Comparison of ENCODE assay signal across 10 cellular contexts in the genomic region with DNA sequence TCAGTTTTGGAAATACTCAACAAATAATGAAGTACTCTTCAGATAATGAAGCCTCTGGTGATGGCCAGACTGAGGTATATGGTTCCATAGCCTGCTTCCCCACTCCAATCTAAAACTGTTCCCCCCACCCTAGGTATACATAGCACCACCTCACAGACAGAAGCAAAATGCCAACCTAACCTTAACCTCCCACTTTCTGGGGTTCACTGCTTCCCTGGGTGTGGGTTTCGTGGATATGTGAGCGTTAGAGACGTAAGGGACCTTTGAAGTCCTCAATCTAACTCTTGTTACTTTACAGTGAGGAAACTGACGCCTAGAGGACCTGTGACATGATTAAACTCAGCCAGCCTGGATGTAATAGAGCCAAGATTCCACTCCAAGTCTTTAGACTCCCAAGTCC. TPM values are rescaled to one million over a fixed set of nuclear protein-coding genes. Genes with fewer than 3 reads are reported as not detected.
DNase-seq lines count a peak whose midpoint lies in the region; ATAC-seq and FAIRE-seq lines count a peak whose summit lies in the region.
"Had no signal": no experiment of that assay in that cellular context is flagged by ENCODE, and none has a peak within 500 bp of the region (broad histone marks: within the 10 kb centered on the region; RNA-seq: fewer than 3 reads in every experiment).

No MANE protein-coding gene starts in this region.

- CTCF ChIA-PET in activated CD4-positive, alpha-beta memory T cell treated with anti-CD3 and anti-CD28 coated beads, Interleukin-2, amount 10 ng/mL, durations not matched to agents 7 days and 5 days (lab: Charles Lee), result interaction anchor here (1.0 to 1.1 kb wide), 2 partner anchors 13 to 140 kb away, joined by 3 to 4 read pairs; no protein-coding TSS in a partner anchor

- H3K9me3 ChIP-seq in iPS-15b (ENCODE audit: control insufficient read depth, insufficient read depth, low read length), result no peaks in the 10 kb centered on the region
- H3K9me3 ChIP-seq: left lung had no signal

- H3K36me3 ChIP-seq in iPS-15b (ENCODE audit: control insufficient read depth, insufficient read depth, low read length), result peaks cover 18% of the 10 kb centered on the region

- no peak for DNase-seq in activated T-cell treated with anti-CD3 and anti-CD28 coated beads, Interleukin-2, amount 50 U/mL, for 4 hours
- DNase-seq in activated T-cell treated with anti-CD3 and anti-CD28 coated beads for 4 hours, result no peak
- no peak for DNase-seq in activated CD4-positive, alpha-beta memory T cell treated with anti-CD3 and anti-CD28 coated beads, Interleukin-2, amount 10 ng/mL, durations not matched to agents 7 days and 5 days
- DNase-seq in stimulated activated naive CD8-positive, alpha-beta T cell treated with anti-CD3 and anti-CD28 coated beads, Interleukin-15, amount 100 ng/mL, for 72 hours, result no peak
- no peak for DNase-seq in urothelium cell line (ENCODE audit: low spot score)
- no peak for DNase-seq in foreskin melanocyte
- DNase-seq: anterior cingulate cortex, left lung had no signal

- no peak overlapping the region for H3K9ac ChIP-seq in iPS-15b (ENCODE audit: low read depth, low read length)

- no peaks in the 10 kb centered on the region for H3K9me3 Mint-ChIP-seq in activated T-cell treated with anti-CD3 and anti-CD28 coated beads, Interleukin-2, amount 50 U/mL, for 4 hours
- no peaks in the 10 kb centered on the region for H3K9me3 Mint-ChIP-seq in activated CD4-positive, alpha-beta memory T cell treated with anti-CD3 and anti-CD28 coated beads, Interleukin-2, amount 10 ng/mL, durations not matched to agents 7 days and 5 days
- no peaks in the 10 kb centered on the region for H3K9me3 Mint-ChIP-seq in stimulated activated naive CD8-positive, alpha-beta T cell treated with anti-CD3 and anti-CD28 coated beads, Interleukin-15, amount 100 ng/mL, for 72 hours

- ATAC-seq in activated T-cell treated with anti-CD3 and anti-CD28 coated beads, Interleukin-2, amount 50 U/mL, for 4 hours, result no peak
- ATAC-seq in stimulated activated naive CD8-positive, alpha-beta T cell treated with anti-CD3 and anti-CD28 coated beads, Interleukin-15, amount 100 ng/mL, for 72 hours, result no peak
- no peak for ATAC-seq in GM19035 (IDR thresholded peaks at IDR 0.05; ENCODE audit: unreplicated experiment)

- no peak for FAIRE-seq in urothelium cell line (lab: Jason Lieb, UNC)

- H3K4me3 Mint-ChIP-seq in activated T-cell treated with anti-CD3 and anti-CD28 coated beads, Interleukin-2, amount 50 U/mL, for 4 hours, result peak overlapping the region; percentile 99
- H3K4me3 Mint-ChIP-seq in activated CD4-positive, alpha-beta memory T cell treated with anti-CD3 and anti-CD28 coated beads, Interleukin-2, amount 10 ng/mL, durations not matched to agents 7 days and 5 days, result peak overlapping the region; percentile 89
- H3K4me3 Mint-ChIP-seq in stimulated activated naive CD8-positive, alpha-beta T cell treated with anti-CD3 and anti-CD28 coated beads, Interleukin-15, amount 100 ng/mL, for 72 hours, result peak overlapping the region; percentile 95 to 96

- H3K27ac Mint-ChIP-seq in activated CD4-positive, alpha-beta memory T cell treated with anti-CD3 and anti-CD28 coated beads, Interleukin-2, amount 10 ng/mL, durations not matched to agents 7 days and 5 days, result peak overlapping the region; percentile 85
- peak overlapping the region; percentile 91 to 97 for H3K27ac Mint-ChIP-seq in stimulated activated naive CD8-positive, alpha-beta T cell treated with anti-CD3 and anti-CD28 coated beads, Interleukin-15, amount 100 ng/mL, for 72 hours

- POLR2A ChIA-PET in activated CD4-positive, alpha-beta memory T cell treated with anti-CD3 and anti-CD28 coated beads, Interleukin-2, amount 10 ng/mL, durations not matched to agents 7 days and 5 days (lab: Charles Lee), result interaction anchor here (0.7 to 1.6 kb wide), 4 partner anchors 12 to 490 kb away, joined by 3 to 6 read pairs (median 3); a partner anchor contains a TSS

- H3K36me3 Mint-ChIP-seq in activated T-cell treated with anti-CD3 and anti-CD28 coated beads, Interleukin-2, amount 50 U/mL, for 4 hours (ENCODE audit: insufficient read depth), result peaks cover 11% of the 10 kb centered on the region
- H3K36me3 Mint-ChIP-seq in activated CD4-positive, alpha-beta memory T cell treated with anti-CD3 and anti-CD28 coated beads, Interleukin-2, amount 10 ng/mL, durations not matched to agents 7 days and 5 days (ENCODE audit: low read depth), result peaks cover 47% of the 10 kb centered on the region

- H3K4me1 Mint-ChIP-seq in activated T-cell treated with anti-CD3 and anti-CD28 coated beads, Interleukin-2, amount 50 U/mL, for 4 hours (ENCODE audit: low read depth), result peaks cover 30% of the 10 kb centered on the region
- peaks cover 35% of the 10 kb centered on the region for H3K4me1 Mint-ChIP-seq in activated CD4-positive, alpha-beta memory T cell treated with anti-CD3 and anti-CD28 coated beads, Interleukin-2, amount 10 ng/mL, durations not matched to agents 7 days and 5 days
- H3K4me1 Mint-ChIP-seq in stimulated activated naive CD8-positive, alpha-beta T cell treated with anti-CD3 and anti-CD28 coated beads, Interleukin-15, amount 100 ng/mL, for 72 hours, result peaks cover 33% of the 10 kb centered on the region

- H3K4me3 ChIP-seq in iPS-15b (ENCODE audit: low read depth, low read length), result peak overlapping the region; percentile 85

- H3K4me1 ChIP-seq in iPS-15b (ENCODE audit: control insufficient read depth, insufficient read depth, low read length), result peaks cover 11% of the 10 kb centered on the region

- no peaks in the 10 kb centered on the region for H3K27me3 Mint-ChIP-seq in activated T-cell treated with anti-CD3 and anti-CD28 coated beads, Interleukin-2, amount 50 U/mL, for 4 hours (ENCODE audit: low read depth)
- no peaks in the 10 kb centered on the region for H3K27me3 Mint-ChIP-seq in activated CD4-positive, alpha-beta memory T cell treated with anti-CD3 and anti-CD28 coated beads, Interleukin-2, amount 10 ng/mL, durations not matched to agents 7 days and 5 days
- H3K27me3 Mint-ChIP-seq in stimulated activated naive CD8-positive, alpha-beta T cell treated with anti-CD3 and anti-CD28 coated beads, Interleukin-15, amount 100 ng/mL, for 72 hours, result no peaks in the 10 kb centered on the region

- H3K27me3 ChIP-seq in iPS-15b (ENCODE audit: control insufficient read depth, insufficient read depth, low read length), result peaks cover 17% of the 10 kb centered on the region
- H3K27me3 ChIP-seq: left lung had no signal

RNA-seq across cellular contexts. Expression of a gene that starts 1.4 kb away (rescaled TPM):
- 10 to 100 TPM; 28.0 to 35.5 (median 33.3) TPM for total RNA-seq in activated T-cell treated with anti-CD3 and anti-CD28 coated beads, Interleukin-2, amount 50 U/mL, for 4 hours
- total RNA-seq in activated CD4-positive, alpha-beta memory T cell treated with anti-CD3 and anti-CD28 coated beads, Interleukin-2, amount 10 ng/mL, durations not matched to agents 7 days and 5 days, result 10 to 100 TPM; 47.7 to 51.7 TPM

RNA-seq across cellular contexts. Expression of a gene that starts 34.7 kb away (rescaled TPM):
- total RNA-seq in activated T-cell treated with anti-CD3 and anti-CD28 coated beads, Interleukin-2, amount 50 U/mL, for 4 hours, result 10 to 100 TPM; 40.8 to 63.6 (median 57.7) TPM
- 10 to 100 TPM; 34.0 to 45.3 TPM for total RNA-seq in activated CD4-positive, alpha-beta memory T cell treated with anti-CD3 and anti-CD28 coated beads, Interleukin-2, amount 10 ng/mL, durations not matched to agents 7 days and 5 days
